24 cellular contexts compared by ENCODE assay signal in genomic region chr15:50042775-50043174, GRCh38.
"Had no signal": no experiment of that assay in that cellular context is flagged by ENCODE, and none has a peak within 500 bp of the region (broad histone marks: within the 10 kb centered on the region; RNA-seq: fewer than 3 reads in every experiment).

No MANE protein-coding gene starts in this region.

- ATAC-seq: esophagus mucosa, gastrocnemius medialis, heart right ventricle, left colon, left lobe of liver had no signal

- H3K4me3 Mint-ChIP-seq: memory B cell had no signal

- H3K4me1 Mint-ChIP-seq: memory B cell had no signal

- DNase-seq: dermis blood vessel endothelial cell; dorsolateral prefrontal cortex; effector CD4-positive, alpha-beta T cell; effector memory CD4-positive, alpha-beta T cell; erythroblast; esophagus squamous epithelium; foreskin fibroblast; foreskin melanocyte; gastrocnemius medialis; glutamatergic neuron; head of caudate nucleus; heart right ventricle; hippocampal formation; islet precursor cell; kidney; kidney glomerular epithelial cell; left colon; left ventricle myocardium inferior; mammary epithelial cell; mesendoderm; midbrain had no signal

- H3K27me3 Mint-ChIP-seq: memory B cell had no signal

- H3K27ac Mint-ChIP-seq: memory B cell had no signal
